ENCODE assay signal across 20 cellular contexts in the genomic region with DNA sequence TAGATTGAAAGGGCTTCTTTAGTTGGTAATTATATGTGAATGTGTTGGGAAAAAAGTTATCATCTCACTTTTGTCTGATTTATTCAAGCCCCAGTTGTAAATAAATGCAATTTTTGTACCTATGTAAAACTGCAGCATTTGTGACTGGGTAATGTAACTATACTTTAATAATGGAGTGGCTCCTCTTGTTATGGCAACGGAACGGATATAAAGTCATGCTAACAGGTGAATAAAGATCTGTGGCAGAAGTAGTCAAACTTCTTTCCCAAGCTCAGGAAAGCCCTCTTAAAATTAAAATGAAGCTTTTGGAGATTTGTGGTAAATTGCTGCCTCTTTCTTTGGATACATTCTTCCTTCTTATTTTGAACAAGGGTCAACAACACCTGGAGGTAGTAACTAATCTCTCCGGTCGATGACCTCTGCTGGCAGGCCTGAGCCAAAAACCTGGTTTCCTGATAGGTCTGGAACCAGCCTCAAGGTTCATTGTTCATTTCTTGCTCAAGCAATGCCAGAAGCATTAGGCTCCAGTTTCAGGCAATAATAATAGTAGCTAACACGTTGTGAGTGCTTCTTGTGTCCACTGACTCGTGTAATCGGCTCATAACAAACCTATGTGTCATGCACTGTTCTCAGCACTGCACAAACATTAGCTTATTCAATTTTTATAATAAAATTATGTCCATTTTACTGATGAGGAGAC.
DNase-seq lines count a peak whose midpoint lies in the region; ATAC-seq, FAIRE-seq and TF ChIP-seq lines count a peak whose summit lies in the region.
"Had no signal": no experiment of that assay in that cellular context is flagged by ENCODE, and none has a peak within 500 bp of the region (broad histone marks: within the 10 kb centered on the region; RNA-seq: fewer than 3 reads in every experiment).

No MANE protein-coding gene starts in this region.

- ATAC-seq in left lobe of liver = peak; percentile 78
- ATAC-seq in GM19467 (IDR thresholded peaks at IDR 0.05; ENCODE audit: unreplicated experiment) = no peak
- no peak for ATAC-seq in omental fat pad (ENCODE audit: low FRiP score)

- peak; percentile 46 for DNase-seq in ELR (ENCODE audit: low read depth)
- peak; percentile 54 for DNase-seq in RCC 7860 (ENCODE audit: low spot score)
- peak; percentile 58 for DNase-seq in choroid plexus epithelial cell (ENCODE audit: low read depth)
- no peak for DNase-seq in left lobe of liver (ENCODE audit: low spot score)
- no peak for DNase-seq in NCI-H2227 treated with DMSO at 0.1 percent for 48 hours (lab: John Stamatoyannopoulos, UW)
- no peak for DNase-seq in NCI-H2081 treated with DMSO at 0.1 percent for 48 hours (lab: John Stamatoyannopoulos, UW)
- DNase-seq in omental fat pad (ENCODE audit: low spot score) = no peak
- DNase-seq: activated CD4-positive, alpha-beta T cell treated with anti-CD3 and anti-CD28 coated beads, Interleukin-2, amount 10 ng/mL, durations not matched to agents 7 days and 5 days; activated CD8-positive, alpha-beta memory T cell treated with anti-CD3 and anti-CD28 coated beads, Interleukin-2, amount 50 U/mL, for 48 hours; activated naive CD4-positive, alpha-beta T cell; glutamatergic neuron; H9; immature natural killer cell; KG1; NCI-H1105 treated with DMSO at 0.1 percent for 48 hours; RPMI8226; stimulated activated CD4-positive, alpha-beta T cell treated with anti-CD3 and anti-CD28 coated beads, Interleukin-12 subunit alpha, Interleukin-12 subunit beta, amount 100 ng/mL, for 4 hours had no signal

- peak; percentile 49 for FAIRE-seq in RCC 7860 (lab: Jason Lieb, UNC)
- FAIRE-seq: TTC549 had no signal

- no peak overlapping the region for H3K4me3 ChIP-seq in choroid plexus epithelial cell (ENCODE audit: low read depth, low read length)
- H3K4me3 ChIP-seq: esophagus muscularis mucosa had no signal

- TF ChIP-seq CTCF in choroid plexus epithelial cell (conservative IDR thresholded peaks at IDR 0.05; ENCODE audit: low read depth, low read length) (no peak), omental fat pad (IDR thresholded peaks at IDR 0.05) (no peak)

Comparison
In these comparisons a context has a peak if more than half of its experiments do, and no peak if none do; other contexts are left out.
1. DNase-seq: peak in ELR (single experiment), RCC 7860 (single experiment) and choroid plexus epithelial cell (single experiment); none in left lobe of liver (single experiment), NCI-H2227 treated with DMSO at 0.1 percent for 48 hours (single experiment), NCI-H2081 treated with DMSO at 0.1 percent for 48 hours (single experiment) and omental fat pad (single experiment).